In the genomic region with DNA sequence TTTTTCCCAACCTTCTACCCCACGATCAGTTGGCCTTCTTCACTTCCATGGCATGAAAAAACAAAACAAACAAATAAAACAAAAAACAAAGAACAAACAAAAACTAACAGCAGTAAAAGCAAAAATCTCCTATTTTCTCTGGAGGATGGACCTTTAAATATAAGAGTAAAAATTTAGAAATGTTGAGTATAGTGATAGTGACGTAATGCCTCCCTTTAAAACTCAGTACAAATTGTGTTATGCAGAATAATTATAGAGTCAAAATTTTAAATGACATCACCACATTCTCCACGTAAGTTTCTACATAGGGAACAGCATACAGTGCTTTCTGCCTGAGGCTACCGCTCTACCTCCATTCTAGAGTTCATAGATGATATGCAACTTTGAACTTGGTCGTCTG, we compare ENCODE assay signal across 28 cellular contexts.
"Had no signal": no experiment of that assay in that cellular context is flagged by ENCODE, and none has a peak within 500 bp of the region (broad histone marks: within the 10 kb centered on the region; RNA-seq: fewer than 3 reads in every experiment).

No MANE protein-coding gene starts in this region.

- H3K9me3 ChIP-seq: colonic mucosa, esophagus muscularis mucosa, esophagus squamous epithelium, gastrocnemius medialis, heart left ventricle had no signal

- H3K27ac Mint-ChIP-seq: dendritic cell treated with granulocyte-macrophage colony-stimulating factor and Interleukin-4, amounts not matched to agents 40 ng/mL and 50 ng/mL, for 4 days; effector memory CD8-positive, alpha-beta T cell; endodermal cell had no signal

- FAIRE-seq: colon, endometrium, endothelial cell of umbilical vein, frontal cortex had no signal

- H3K27me3 ChIP-seq: colonic mucosa, dorsolateral prefrontal cortex, esophagus muscularis mucosa, esophagus squamous epithelium, foreskin keratinocyte, gastrocnemius medialis, gastroesophageal sphincter, heart left ventricle, heart right ventricle had no signal

- ATAC-seq: effector memory CD8-positive, alpha-beta T cell; esophagus mucosa; foreskin keratinocyte; gastrocnemius medialis; gastroesophageal sphincter; heart left ventricle; heart right ventricle had no signal

- H3K4me3 Mint-ChIP-seq: dendritic cell treated with granulocyte-macrophage colony-stimulating factor and Interleukin-4, amounts not matched to agents 40 ng/mL and 50 ng/mL, for 4 days; effector memory CD8-positive, alpha-beta T cell; endodermal cell had no signal

- DNase-seq: colonic mucosa; cortex of kidney; dermis blood vessel endothelial cell; dorsolateral prefrontal cortex; effector CD4-positive, alpha-beta T cell; effector CD8-positive, alpha-beta T cell; effector memory CD4-positive, alpha-beta T cell; effector memory CD8-positive, alpha-beta T cell; endodermal cell; erythroblast; esophagus squamous epithelium; foreskin melanocyte; gastrocnemius medialis; glutamatergic neuron; head of caudate nucleus; heart left ventricle; heart right ventricle had no signal

- H3K4me1 ChIP-seq: colonic mucosa, esophagus muscularis mucosa, esophagus squamous epithelium, foreskin keratinocyte, gastrocnemius medialis, gastroesophageal sphincter, heart left ventricle, heart right ventricle had no signal

- H3K27ac ChIP-seq: colonic mucosa, coronary artery, dorsolateral prefrontal cortex, epithelial cell of prostate, esophagus muscularis mucosa, esophagus squamous epithelium, foreskin keratinocyte, gastrocnemius medialis, gastroesophageal sphincter, heart left ventricle, heart right ventricle had no signal

- H3K27me3 Mint-ChIP-seq: dendritic cell treated with granulocyte-macrophage colony-stimulating factor and Interleukin-4, amounts not matched to agents 40 ng/mL and 50 ng/mL, for 4 days; effector memory CD8-positive, alpha-beta T cell had no signal

- H3K36me3 ChIP-seq: colonic mucosa, esophagus muscularis mucosa, esophagus squamous epithelium, gastrocnemius medialis, gastroesophageal sphincter, heart left ventricle, heart right ventricle had no signal

- H3K4me3 ChIP-seq: colonic mucosa, coronary artery, dorsolateral prefrontal cortex, esophagus muscularis mucosa, esophagus squamous epithelium, gastrocnemius medialis, gastroesophageal sphincter, heart left ventricle, heart right ventricle had no signal
